19 cellular contexts compared by ENCODE assay signal in the genomic region with DNA sequence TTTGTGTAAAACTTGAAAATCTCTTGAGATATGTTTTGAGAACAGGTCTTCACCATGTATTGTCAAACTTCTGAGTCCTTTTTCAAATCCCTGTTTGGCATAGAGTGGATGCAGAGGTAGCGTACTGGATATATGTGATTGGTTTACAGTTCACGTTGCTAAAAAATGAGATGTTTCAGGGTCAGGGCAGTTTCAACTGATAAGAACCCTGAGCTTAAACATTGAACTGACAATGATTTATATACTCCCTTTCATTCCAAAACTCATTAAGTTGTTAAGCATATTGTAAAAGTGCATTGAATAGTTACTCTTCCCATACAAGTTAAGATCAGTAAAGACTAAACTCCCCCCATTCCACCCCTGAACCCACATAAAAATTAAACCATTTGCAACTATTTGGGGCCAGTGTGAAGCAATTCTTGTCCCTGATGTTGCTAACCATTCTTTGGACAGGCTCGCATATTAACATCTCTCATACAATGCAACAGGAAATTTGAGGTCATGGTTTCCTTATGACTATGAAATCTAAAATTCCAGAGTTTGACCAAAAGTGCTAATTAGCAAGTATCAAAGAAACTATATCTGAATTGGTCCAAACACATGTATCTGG.
"Had no signal": no experiment of that assay in that cellular context is flagged by ENCODE, and none has a peak within 500 bp of the region (broad histone marks: within the 10 kb centered on the region; RNA-seq: fewer than 3 reads in every experiment).

No MANE protein-coding gene starts in this region.

- H3K9me3 Mint-ChIP-seq: activated CD4-positive, alpha-beta memory T cell treated with anti-CD3 and anti-CD28 coated beads, Interleukin-2, amount 10 ng/mL, durations not matched to agents 7 days and 5 days; stimulated activated memory B cell treated with anti-CD40 and anti-IgM and Interleukin-4, amounts not matched to agents 10 μg/mL and 1 μg/mL and 100 μg/mL, for 72 hours had no signal

- H3K4me1 ChIP-seq: body of pancreas, pancreas, upper lobe of right lung had no signal

- H3K9me3 ChIP-seq: body of pancreas, pancreas, spleen, thoracic aorta, upper lobe of right lung had no signal

- H3K4me3 ChIP-seq: body of pancreas, pancreas, spleen, thoracic aorta, upper lobe of right lung had no signal

- H3K36me3 ChIP-seq: pancreas, spleen, thoracic aorta, upper lobe of right lung had no signal

- H3K27ac Mint-ChIP-seq: activated CD4-positive, alpha-beta memory T cell treated with anti-CD3 and anti-CD28 coated beads, Interleukin-2, amount 10 ng/mL, durations not matched to agents 7 days and 5 days; activated CD8-positive, alpha-beta memory T cell treated with anti-CD3 and anti-CD28 coated beads, Interleukin-2, amount 10 ng/mL, durations not matched to agents 7 days and 5 days; activated naive CD8-positive, alpha-beta T cell; effector memory CD8-positive, alpha-beta T cell; naive B cell; stimulated activated memory B cell treated with anti-CD40 and anti-IgM and Interleukin-4, amounts not matched to agents 10 μg/mL and 1 μg/mL and 100 μg/mL, for 72 hours had no signal

- H3K36me3 Mint-ChIP-seq: activated CD8-positive, alpha-beta memory T cell treated with anti-CD3 and anti-CD28 coated beads, Interleukin-2, amount 10 ng/mL, durations not matched to agents 7 days and 5 days; activated naive CD8-positive, alpha-beta T cell; naive B cell; stimulated activated memory B cell treated with anti-CD40 and anti-IgM and Interleukin-4, amounts not matched to agents 10 μg/mL and 1 μg/mL and 100 μg/mL, for 72 hours had no signal

- ATAC-seq: activated CD8-positive, alpha-beta memory T cell treated with anti-CD3 and anti-CD28 coated beads, Interleukin-2, amount 10 ng/mL, durations not matched to agents 7 days and 5 days; body of pancreas; effector memory CD8-positive, alpha-beta T cell; left ventricle myocardium superior; pancreas; stimulated activated memory B cell treated with anti-CD40 and anti-IgM and Interleukin-4, amounts not matched to agents 10 μg/mL and 1 μg/mL and 100 μg/mL, for 72 hours; upper lobe of right lung had no signal

- DNase-seq: activated CD4-positive, alpha-beta memory T cell treated with anti-CD3 and anti-CD28 coated beads, Interleukin-2, amount 10 ng/mL, durations not matched to agents 7 days and 5 days; activated CD4-positive, alpha-beta T cell treated with anti-CD3 and anti-CD28 coated beads for 48 hours; activated CD4-positive, CD25-positive, alpha-beta regulatory T cell; activated CD8-positive, alpha-beta memory T cell treated with anti-CD3 and anti-CD28 coated beads, Interleukin-2, amount 10 ng/mL, durations not matched to agents 7 days and 5 days; body of pancreas; caudate nucleus; effector memory CD8-positive, alpha-beta T cell; foreskin melanocyte; head of caudate nucleus; left ventricle myocardium superior; naive B cell; pancreas; spleen; stimulated activated CD4-positive, alpha-beta T cell treated with anti-CD3 and anti-CD28 coated beads, Interleukin-4, amount 100 ng/mL, for 4 hours; T1000; upper lobe of right lung had no signal

- H3K27me3 Mint-ChIP-seq: activated CD4-positive, alpha-beta memory T cell treated with anti-CD3 and anti-CD28 coated beads, Interleukin-2, amount 10 ng/mL, durations not matched to agents 7 days and 5 days; activated CD8-positive, alpha-beta memory T cell treated with anti-CD3 and anti-CD28 coated beads, Interleukin-2, amount 10 ng/mL, durations not matched to agents 7 days and 5 days; activated naive CD8-positive, alpha-beta T cell; effector memory CD8-positive, alpha-beta T cell; naive B cell; stimulated activated memory B cell treated with anti-CD40 and anti-IgM and Interleukin-4, amounts not matched to agents 10 μg/mL and 1 μg/mL and 100 μg/mL, for 72 hours had no signal

- H3K4me1 Mint-ChIP-seq: naive B cell; stimulated activated memory B cell treated with anti-CD40 and anti-IgM and Interleukin-4, amounts not matched to agents 10 μg/mL and 1 μg/mL and 100 μg/mL, for 72 hours had no signal

- H3K4me3 Mint-ChIP-seq: activated CD4-positive, alpha-beta memory T cell treated with anti-CD3 and anti-CD28 coated beads, Interleukin-2, amount 10 ng/mL, durations not matched to agents 7 days and 5 days; activated CD8-positive, alpha-beta memory T cell treated with anti-CD3 and anti-CD28 coated beads, Interleukin-2, amount 10 ng/mL, durations not matched to agents 7 days and 5 days; activated naive CD8-positive, alpha-beta T cell; effector memory CD8-positive, alpha-beta T cell; naive B cell; stimulated activated memory B cell treated with anti-CD40 and anti-IgM and Interleukin-4, amounts not matched to agents 10 μg/mL and 1 μg/mL and 100 μg/mL, for 72 hours had no signal

- H3K27ac ChIP-seq: body of pancreas, pancreas, spleen, thoracic aorta, upper lobe of right lung had no signal

- H3K27me3 ChIP-seq: body of pancreas, pancreas, spleen, upper lobe of right lung had no signal
